In genomic region chr17:77308768-77309726, GRCh38 we compare ENCODE assay signal across 12 cellular contexts.
DNase-seq lines count a peak whose midpoint lies in the region; ATAC-seq and TF ChIP-seq lines count a peak whose summit lies in the region.
"Had no signal": no experiment of that assay in that cellular context is flagged by ENCODE, and none has a peak within 500 bp of the region (broad histone marks: within the 10 kb centered on the region; RNA-seq: fewer than 3 reads in every experiment).

No MANE protein-coding gene starts in this region.

- H3K4me3 Mint-ChIP-seq in effector memory CD8-positive, alpha-beta T cell = no peak overlapping the region
- H3K4me3 Mint-ChIP-seq: activated naive CD4-positive, alpha-beta T cell treated with anti-CD3 and anti-CD28 coated beads, Interleukin-2, amount 50 U/mL, for 24 hours had no signal

- TF ChIP-seq CTCF in RWPE1 (conservative IDR thresholded peaks at IDR 0.05; ENCODE audit: low read depth) = no peak
- no peak for TF ChIP-seq CTCF in fibroblast of villous mesenchyme (IDR thresholded peaks at IDR 0.05; ENCODE audit: insufficient read depth, low read depth, low read length)

- H3K4me3 ChIP-seq in fibroblast of villous mesenchyme (ENCODE audit: low read depth, low read length) = no peak overlapping the region

- peaks cover 19 to 34% of the 10 kb centered on the region in 2 donors for H3K27me3 Mint-ChIP-seq in effector memory CD8-positive, alpha-beta T cell
- H3K27me3 Mint-ChIP-seq: activated naive CD4-positive, alpha-beta T cell treated with anti-CD3 and anti-CD28 coated beads, Interleukin-2, amount 50 U/mL, for 24 hours had no signal

- DNase-seq in EL = peak; percentile 87
- no peak for DNase-seq in RWPE1 (ENCODE audit: low spot score)
- DNase-seq in fibroblast of villous mesenchyme (ENCODE audit: low read depth) = peak; percentile 89
- DNase-seq in posterior cingulate gyrus = peak in 6 of 10 donors; percentile 54 to 94 (median 80)
- DNase-seq in SKM-1 treated with dmso at 0.1 percent for 144 hours (lab: John Stamatoyannopoulos, UW; ENCODE audit: unreplicated experiment) = no peak
- DNase-seq in effector memory CD8-positive, alpha-beta T cell = no peak
- DNase-seq: DMS153, mesendoderm had no signal

- POLR2A ChIA-PET in RWPE1 (lab: Yijun Ruan, JAX; ENCODE audit: low non-redundant PET) = no interaction called here

- peak overlapping the region; percentile 84 for H3K27ac ChIP-seq in RWPE1

- intact Hi-C loops in posterior cingulate gyrus (cut with DNase I) = no loop called here

- no peak for ATAC-seq in effector memory CD8-positive, alpha-beta T cell (replicated peaks)
- ATAC-seq in HG03045 (IDR thresholded peaks at IDR 0.05; ENCODE audit: unreplicated experiment) (no peak), GM18511 (IDR thresholded peaks at IDR 0.05; ENCODE audit: unreplicated experiment) (no peak)
- ATAC-seq: esophagus mucosa had no signal

- H3K9me3 Mint-ChIP-seq in effector memory CD8-positive, alpha-beta T cell = no peaks in the 10 kb centered on the region
- H3K9me3 Mint-ChIP-seq: activated naive CD4-positive, alpha-beta T cell treated with anti-CD3 and anti-CD28 coated beads, Interleukin-2, amount 50 U/mL, for 24 hours had no signal

- no peak overlapping the region for H3K27ac Mint-ChIP-seq in effector memory CD8-positive, alpha-beta T cell
- H3K27ac Mint-ChIP-seq: activated naive CD4-positive, alpha-beta T cell treated with anti-CD3 and anti-CD28 coated beads, Interleukin-2, amount 50 U/mL, for 24 hours had no signal

- no peaks in the 10 kb centered on the region for H3K36me3 Mint-ChIP-seq in effector memory CD8-positive, alpha-beta T cell (ENCODE audit: insufficient read depth)
- H3K36me3 Mint-ChIP-seq: activated naive CD4-positive, alpha-beta T cell treated with anti-CD3 and anti-CD28 coated beads, Interleukin-2, amount 50 U/mL, for 24 hours had no signal

- H3K4me1 Mint-ChIP-seq in effector memory CD8-positive, alpha-beta T cell (ENCODE audit: low read depth in 2 of 2) = peaks cover 4 to 12% of the 10 kb centered on the region in 2 donors
- H3K4me1 Mint-ChIP-seq: activated naive CD4-positive, alpha-beta T cell treated with anti-CD3 and anti-CD28 coated beads, Interleukin-2, amount 50 U/mL, for 24 hours had no signal

- CTCF ChIA-PET in RWPE1 (lab: Yijun Ruan, JAX) = no interaction called here

Comparison
In these comparisons a context has a peak if more than half of its experiments do, and no peak if none do; other contexts are left out.
1. DNase-seq: peak in EL (single experiment), fibroblast of villous mesenchyme (single experiment) and posterior cingulate gyrus (6 of 10); none in RWPE1 (single experiment), SKM-1 treated with dmso at 0.1 percent for 144 hours (single experiment) and effector memory CD8-positive, alpha-beta T cell (0 of 3).